ENCODE assay signal across 8 cellular contexts in the genomic region with DNA sequence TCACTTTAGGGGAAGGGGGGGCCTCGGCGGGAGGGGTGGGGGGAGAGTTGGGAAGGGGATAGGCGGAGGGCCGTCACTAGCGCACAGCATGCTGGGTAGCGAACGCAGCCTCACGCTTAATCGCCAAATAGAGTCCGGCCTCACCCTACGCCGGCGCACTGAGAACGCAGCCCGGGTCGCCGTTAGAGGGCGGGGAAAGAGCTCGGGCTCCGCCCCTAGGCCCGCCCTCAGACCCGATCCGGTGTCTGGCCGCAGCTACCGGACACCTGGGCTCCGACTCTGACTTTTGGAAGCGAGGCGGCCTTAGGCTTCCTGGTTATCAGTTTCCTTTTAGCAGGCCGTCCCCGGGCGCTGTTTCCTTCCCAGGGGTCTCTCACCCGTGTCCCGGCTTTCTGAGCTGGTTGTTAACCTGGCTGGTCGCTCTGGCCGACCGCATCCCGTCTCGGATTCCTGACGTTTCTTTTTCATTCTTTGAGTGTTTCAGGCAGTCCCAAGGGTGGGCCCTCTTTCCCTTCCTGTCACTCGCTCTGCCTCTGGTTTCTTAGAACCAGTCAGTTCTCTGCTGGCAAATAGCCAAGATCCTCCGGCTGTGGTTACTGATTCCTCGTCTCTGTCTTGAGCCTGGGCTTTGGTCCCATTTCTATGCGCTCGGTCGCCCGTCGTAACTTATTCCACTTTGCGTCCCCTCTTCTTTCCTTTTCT. TPM values are rescaled to one million over a fixed set of nuclear protein-coding genes. Genes with fewer than 3 reads are reported as not detected.
DNase-seq lines count a peak whose midpoint lies in the region; ATAC-seq, FAIRE-seq and TF ChIP-seq lines count a peak whose summit lies in the region.

No MANE protein-coding gene starts in this region.

- H3K36me3 ChIP-seq in kidney (ENCODE audit: control insufficient read depth in 1 of 2, insufficient read depth in 2 of 2, low read length in 2 of 2), result no peaks in the 10 kb centered on the region

- ATAC-seq in GM19043 (IDR thresholded peaks at IDR 0.05; ENCODE audit: low read depth, unreplicated experiment) (peak; percentile 92), HG03354 (IDR thresholded peaks at IDR 0.05; ENCODE audit: poor library complexity, severe bottlenecking, unreplicated experiment) (peak; percentile 91)

- no peak for FAIRE-seq in kidney (lab: Jason Lieb, UNC)

- H3K4me3 ChIP-seq in kidney (ENCODE audit: low read length in 2 of 2), result peak overlapping the region; percentile 70 to 80

- peak; percentile 98 for DNase-seq in AG20443 (ENCODE audit: low spot score)
- DNase-seq in NCI-H446 (lab: John Stamatoyannopoulos, UW), result peak; percentile 93 to 98
- DNase-seq in activated CD4-positive, CD25-positive, alpha-beta regulatory T cell treated with anti-CD3 and anti-CD28 coated beads, Interleukin-2, amount 50 U/mL, for 72 hours, result peak; percentile 92
- peak; percentile 80 to 81 for DNase-seq in cerebellar nuclear complex (lab: John Stamatoyannopoulos, UW)
- DNase-seq in kidney, result peak; percentile 98
- peak; percentile 77 to 83 for DNase-seq in stimulated activated CD4-positive, alpha-beta T cell treated with anti-CD3 and anti-CD28 coated beads, Interleukin-15, amount 100 ng/mL, for 1 hour (ENCODE audit: low read depth in 1 of 2, low spot score in 1 of 2)

- H3K9me3 ChIP-seq in kidney (ENCODE audit: control insufficient read depth in 1 of 2, low read length in 2 of 2), result no peaks in the 10 kb centered on the region

- H3K4me1 ChIP-seq in kidney (ENCODE audit: control insufficient read depth in 1 of 2, insufficient read depth in 1 of 2, low read depth in 1 of 2, low read length in 2 of 2), result peaks cover 0 to 3% of the 10 kb centered on the region in 2 donors

- no peak for TF ChIP-seq CTCF in kidney (IDR thresholded peaks at IDR 0.05; ENCODE audit: borderline replicate concordance, extremely low read depth, insufficient read depth)

- H3K27ac ChIP-seq in kidney (ENCODE audit: low read depth in 2 of 2, low read length in 2 of 2), result peak overlapping the region; percentile 96 to 98

- peak overlapping the region; percentile 91 to 95 for H3K9ac ChIP-seq in kidney (ENCODE audit: low read length in 2 of 2)

- intact Hi-C loops in kidney (cut with DNase I), result no loop called here

RNA-seq across cellular contexts. Expression of a gene that starts 0.4 kb away (rescaled TPM):
- 52.9 TPM for total RNA-seq in kidney
- polyA plus RNA-seq in kidney (ENCODE audit: insufficient read depth, low read depth, low replicate concordance), result 10.6 TPM

RNA-seq across cellular contexts. Expression of a gene that starts 1.1 kb away (rescaled TPM):
- total RNA-seq in kidney, result 12.0 TPM
- polyA plus RNA-seq in kidney (ENCODE audit: insufficient read depth, low read depth, low replicate concordance), result 9.0 TPM

Comparison
In these comparisons a context has a peak if more than half of its experiments do, and no peak if none do; other contexts are left out.
1. Peak in every context shown above with its lines: DNase-seq, ATAC-seq, H3K4me3 ChIP-seq and H3K27ac ChIP-seq.